In the genomic region with DNA sequence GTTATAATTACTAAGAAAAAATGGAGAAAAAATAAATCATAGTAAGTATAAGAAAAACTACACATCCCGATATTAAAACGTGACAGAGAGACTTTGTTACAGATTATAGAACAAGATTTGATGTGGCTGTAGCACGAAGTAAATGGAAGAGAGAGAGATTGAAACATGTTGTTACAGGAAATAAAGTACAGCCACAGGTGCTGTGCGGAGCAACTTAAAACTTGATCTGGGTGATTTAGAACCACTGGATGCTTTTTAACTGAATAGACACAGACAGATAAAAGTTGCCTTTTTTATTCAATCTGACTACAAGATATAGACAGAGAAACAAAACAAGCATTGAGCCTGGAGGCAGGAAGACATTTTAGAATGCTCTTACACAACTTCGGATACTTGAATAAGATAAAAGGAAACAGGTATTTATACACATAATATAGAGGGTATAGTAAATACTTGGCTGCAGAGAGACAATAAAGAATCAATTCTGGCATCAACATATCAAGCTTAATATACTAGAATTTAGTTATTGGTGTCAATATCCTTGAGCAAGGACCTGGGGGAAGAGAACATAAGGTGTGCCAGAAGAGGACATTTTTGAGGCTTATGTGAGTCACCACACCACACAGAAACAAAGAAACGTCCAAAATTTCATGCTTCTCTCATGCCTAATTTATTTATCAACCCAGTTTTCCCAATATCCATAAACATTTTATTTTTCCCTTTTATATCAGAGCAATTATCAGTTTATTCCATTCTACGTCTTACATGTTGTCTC, we compare ENCODE assay signal across 16 cellular contexts.
DNase-seq lines count a peak whose midpoint lies in the region; ATAC-seq and TF ChIP-seq lines count a peak whose summit lies in the region.
"Had no signal": no experiment of that assay in that cellular context is flagged by ENCODE, and none has a peak within 500 bp of the region (broad histone marks: within the 10 kb centered on the region; RNA-seq: fewer than 3 reads in every experiment).

No MANE protein-coding gene starts in this region.

- no peak overlapping the region for H2AFZ ChIP-seq in GM23248
- peak overlapping the region; percentile 48 for H2AFZ ChIP-seq in mammary epithelial cell (ENCODE audit: low read depth, low read length)
- peak overlapping the region; percentile 26 for H2AFZ ChIP-seq in neuron (ENCODE audit: low read depth, low read length)
- H2AFZ ChIP-seq: GM23338 had no signal

- H3K79me2 ChIP-seq in GM23248 (ENCODE audit: insufficient read depth) (no peaks in the 10 kb centered on the region), mammary epithelial cell (ENCODE audit: insufficient read depth, low read length) (no peaks in the 10 kb centered on the region), mesendoderm (ENCODE audit: control insufficient read depth, insufficient read depth, low read length) (no peaks in the 10 kb centered on the region)

- no TSS peak for BruUV-seq in mammary epithelial cell (replicated peaks; lab: Mats Ljungman, UMichigan)

- H3K4me1 ChIP-seq in GM23248 (ENCODE audit: insufficient read depth) (no peaks in the 10 kb centered on the region), mammary epithelial cell (ENCODE audit: insufficient read depth, low read length) (peaks cover 8% of the 10 kb centered on the region), neuron (ENCODE audit: insufficient read depth, low read length) (no peaks in the 10 kb centered on the region), mesendoderm (ENCODE audit: control insufficient read depth, low read depth, low read length) (no peaks in the 10 kb centered on the region)
- H3K4me1 ChIP-seq: BE2C, Caco-2 had no signal

- no peaks in the 10 kb centered on the region for H3K36me3 Mint-ChIP-seq in activated T-helper 17 cell treated with anti-CD3 and anti-CD28 coated beads, Interleukin-2, amount 50 U/mL, for 72 hours (ENCODE audit: low read depth)
- H3K36me3 Mint-ChIP-seq: CD8-positive, alpha-beta T cell had no signal

- no peak overlapping the region for H2BK120ac ChIP-seq in mesendoderm (ENCODE audit: low read depth, low read length)

- CTCF ChIA-PET in mammary epithelial cell (lab: Charles Lee; ENCODE audit: low non-redundant PET) = no interaction called here

- H3K36me3 ChIP-seq in GM23248 (ENCODE audit: low read depth) (no peaks in the 10 kb centered on the region), mammary epithelial cell (ENCODE audit: insufficient read depth, low read length) (no peaks in the 10 kb centered on the region), neuron (ENCODE audit: insufficient read depth, low read length) (no peaks in the 10 kb centered on the region), mesendoderm (ENCODE audit: control insufficient read depth, insufficient read depth, low read length) (no peaks in the 10 kb centered on the region)
- H3K36me3 ChIP-seq: BE2C had no signal

- DNase-seq in AG08396 (ENCODE audit: low spot score) (peak; percentile 1), GM23248 (peak; percentile 12), mammary epithelial cell (peak; percentile 49), mesendoderm (no peak)
- DNase-seq: ACHN; BE2C; Caco-2; CD8-positive, alpha-beta T cell; GF-D8; H7; IMR-90 had no signal

- no peak overlapping the region for H3K27ac ChIP-seq in GM23248
- H3K27ac ChIP-seq in mammary epithelial cell (ENCODE audit: insufficient read depth, low read depth, low read length) = peak overlapping the region; percentile 70
- H3K27ac ChIP-seq in mesendoderm (ENCODE audit: low read depth, low read length) = no peak overlapping the region
- H3K27ac ChIP-seq: C4-2B had no signal

- no peaks in the 10 kb centered on the region for H3K27me3 Mint-ChIP-seq in activated T-helper 17 cell treated with anti-CD3 and anti-CD28 coated beads, Interleukin-2, amount 50 U/mL, for 72 hours

- H3K18ac ChIP-seq in mesendoderm (ENCODE audit: low read length) = no peak overlapping the region

- H3K4me2 ChIP-seq in GM23248 (ENCODE audit: unreplicated experiment) (no peak overlapping the region), mammary epithelial cell (ENCODE audit: insufficient read depth, low read depth, low read length) (peak overlapping the region; percentile 55), mesendoderm (ENCODE audit: low read length) (no peak overlapping the region)
- H3K4me2 ChIP-seq: GM23338 had no signal

- no peak overlapping the region for H3K4me3 Mint-ChIP-seq in activated T-helper 17 cell treated with anti-CD3 and anti-CD28 coated beads, Interleukin-2, amount 50 U/mL, for 72 hours
- H3K4me3 Mint-ChIP-seq: CD8-positive, alpha-beta T cell; GM23338 had no signal

- H2AK5ac ChIP-seq in mesendoderm (ENCODE audit: low read length) = no peak overlapping the region

- H3K4ac ChIP-seq in mesendoderm (ENCODE audit: low read depth, low read length) = no peak overlapping the region

- no peak for ATAC-seq in GM18870 (IDR thresholded peaks at IDR 0.05; ENCODE audit: unreplicated experiment)
- no peak for ATAC-seq in activated T-helper 17 cell treated with anti-CD3 and anti-CD28 coated beads, Interleukin-2, amount 50 U/mL, for 72 hours (replicated peaks)
- ATAC-seq: CD8-positive, alpha-beta T cell; GM23338 had no signal

- H4K5ac ChIP-seq in mesendoderm (ENCODE audit: low read length) = no peak overlapping the region

- no peak for TF ChIP-seq CTCF in mammary epithelial cell (conservative IDR thresholded peaks at IDR 0.05 in 1 of 2, IDR thresholded peaks at IDR 0.05 in 1 of 2; ENCODE audit: extremely low read depth in 1 of 2, insufficient read depth in 1 of 2, low read depth in 1 of 2, low read length in 2 of 2)

- no peak overlapping the region for H3K56ac ChIP-seq in mesendoderm (ENCODE audit: low read length)

- H3K27ac Mint-ChIP-seq in activated T-helper 17 cell treated with anti-CD3 and anti-CD28 coated beads, Interleukin-2, amount 50 U/mL, for 72 hours = no peak overlapping the region
- H3K27ac Mint-ChIP-seq: CD8-positive, alpha-beta T cell; GM23338 had no signal

- in situ Hi-C loops in GM23248 (cut with MboI) = no loop called here
- in situ Hi-C loops in mammary epithelial cell (cut with MboI; ENCODE audit: low sequenced_read_pairs in 2 of 2) = no loop called here

- no peak overlapping the region for H4K8ac ChIP-seq in mesendoderm (ENCODE audit: low read depth, low read length)

- dilution Hi-C loops in mammary epithelial cell (cut with HindIII; ENCODE audit: low sequenced_read_pairs) = no loop called here

- no peak overlapping the region for H2BK15ac ChIP-seq in mesendoderm (replicated peaks; ENCODE audit: low read depth)

- H3K23ac ChIP-seq in mesendoderm (ENCODE audit: low read length) = no peak overlapping the region

- H3K9me3 Mint-ChIP-seq in activated T-helper 17 cell treated with anti-CD3 and anti-CD28 coated beads, Interleukin-2, amount 50 U/mL, for 72 hours = no peaks in the 10 kb centered on the region
- H3K9me3 Mint-ChIP-seq: GM23338 had no signal

- WGBS in GM23248 (ENCODE audit: low coverage in 1 of 2, low lambda C conversion rate in 2 of 2, missing lambda C conversion rate in 2 of 2), 2 experiments = 73 to 79% methylated on average over 7 of the region's 7 CpGs
- WGBS in mammary epithelial cell (ENCODE audit: low coverage, missing lambda C conversion rate) = 33% methylated on average over 7 of the region's 7 CpGs
- WGBS in mesendoderm (ENCODE audit: extremely low coverage, insufficient coverage, low lambda C conversion rate) = 100% methylated on average over 1 of the region's 7 CpGs

- intact Hi-C loops in mammary epithelial cell (cut with micrococcal nuclease) = no loop called here

- no peaks in the 10 kb centered on the region for H3K27me3 ChIP-seq in GM23248 (replicated peaks; ENCODE audit: insufficient read depth)
- no peaks in the 10 kb centered on the region for H3K27me3 ChIP-seq in mammary epithelial cell (ENCODE audit: insufficient read depth, low read length)
- H3K27me3 ChIP-seq in neuron (ENCODE audit: insufficient read depth, low read length) = no peaks in the 10 kb centered on the region
- no peaks in the 10 kb centered on the region for H3K27me3 ChIP-seq in mesendoderm (ENCODE audit: insufficient read depth, low read length, poor library complexity)
- H3K27me3 ChIP-seq: BE2C had no signal

- H4K20me1 ChIP-seq in GM23248 (ENCODE audit: insufficient read depth) (no peaks in the 10 kb centered on the region), mammary epithelial cell (ENCODE audit: insufficient read depth, low read length) (no peaks in the 10 kb centered on the region)

- no peaks in the 10 kb centered on the region for H3K79me1 ChIP-seq in mesendoderm (ENCODE audit: low read length)

- no peak overlapping the region for H3K9ac ChIP-seq in GM23248
- H3K9ac ChIP-seq in mammary epithelial cell (ENCODE audit: insufficient read depth, low read length) = peak overlapping the region; percentile 20
- H3K9ac ChIP-seq in mesendoderm (ENCODE audit: low read length) = no peak overlapping the region

- H3K4me3 ChIP-seq in GM23248 (no peak overlapping the region), mammary epithelial cell (replicated peaks in 1 of 3; ENCODE audit: insufficient read depth in 1 of 3, low read depth in 2 of 3, low read length in 3 of 3) (peak overlapping the region in 1 of 3 experiments; percentile 0), neuron (ENCODE audit: low read length) (no peak overlapping the region), mesendoderm (ENCODE audit: low read length) (no peak overlapping the region)
- H3K4me3 ChIP-seq: GM23338 had no signal

- H3K9me3 ChIP-seq in GM23248 (ENCODE audit: low read depth) (no peaks in the 10 kb centered on the region), mammary epithelial cell (replicated peaks; ENCODE audit: insufficient read depth, low read length) (no peaks in the 10 kb centered on the region), neuron (ENCODE audit: low read length) (no peaks in the 10 kb centered on the region)
- H3K9me3 ChIP-seq: BE2C, Caco-2 had no signal

- no peaks in the 10 kb centered on the region for H3K4me1 Mint-ChIP-seq in activated T-helper 17 cell treated with anti-CD3 and anti-CD28 coated beads, Interleukin-2, amount 50 U/mL, for 72 hours
- H3K4me1 Mint-ChIP-seq: GM23338 had no signal

- H2BK5ac ChIP-seq in mesendoderm (ENCODE audit: low read length) = no peak overlapping the region

- H3K9me2 ChIP-seq in GM23248 (ENCODE audit: insufficient read depth) = no peaks in the 10 kb centered on the region

- no peaks in the 10 kb centered on the region for H3F3A ChIP-seq in GM23248 (ENCODE audit: insufficient read depth)
